9 cellular contexts compared by ENCODE assay signal in genomic region chr16:89973654-89974335, GRCh38. TPM values are rescaled to one million over a fixed set of nuclear protein-coding genes. Genes with fewer than 3 reads are reported as not detected.
DNase-seq lines count a peak whose midpoint lies in the region; ATAC-seq, FAIRE-seq and TF ChIP-seq lines count a peak whose summit lies in the region.
"Had no signal": no experiment of that assay in that cellular context is flagged by ENCODE, and none has a peak within 500 bp of the region (broad histone marks: within the 10 kb centered on the region; RNA-seq: fewer than 3 reads in every experiment).

No MANE protein-coding gene starts in this region.

- WGBS in A549 (ENCODE audit: missing lambda C conversion rate): 78% methylated on average over 13 of the region's 13 CpGs

- TF ChIP-seq EP300 in A549 (IDR thresholded peaks at IDR 0.05): no peak

- ATAC-seq in A549 (no peak), HG02678 (IDR thresholded peaks at IDR 0.05; ENCODE audit: unreplicated experiment) (no peak), GM19397 (IDR thresholded peaks at IDR 0.05; ENCODE audit: unreplicated experiment) (no peak)

- no peak for DNase-seq in A549 (ENCODE audit: low read depth in 1 of 2, low spot score in 1 of 2)
- no peak for DNase-seq in HFF-Myc (ENCODE audit: extremely low read depth, low read depth)
- no peak for DNase-seq in astrocyte of the spinal cord (ENCODE audit: low read depth, low spot score)
- no peak for DNase-seq in mesothelial cell of epicardium (ENCODE audit: low spot score in 2 of 2, unreplicated experiment in 2 of 2)
- DNase-seq in frontal cortex (ENCODE audit: low spot score in 2 of 2): no peak
- DNase-seq in hepatic stellate cell (ENCODE audit: low spot score): no peak
- DNase-seq: substantia nigra had no signal

- H3K27ac ChIP-seq in A549: peak overlapping the region; percentile 93 to 97; a peak in 5 of 6 replicates

- H3K9me3 ChIP-seq in A549: 0 out of 3 replicates have a peak, but pooled peaks cover 5% of the 10 kb centered on the region

- no peaks in the 10 kb centered on the region for H3K27me3 Mint-ChIP-seq in mesothelial cell of epicardium (ENCODE audit: low read depth)

- TF ChIP-seq RAD21 in A549 (conservative IDR thresholded peaks at IDR 0.05 in 1 of 2, IDR thresholded peaks at IDR 0.05 in 1 of 2): no peak

- FAIRE-seq in A549 (lab: Jason Lieb, UNC): no peak
- FAIRE-seq in frontal cortex (lab: Jason Lieb, UNC): no peak

- H3K4me1 Mint-ChIP-seq in mesothelial cell of epicardium: peaks cover 11% of the 10 kb centered on the region

- POLR2A ChIA-PET in A549 (lab: Yijun Ruan, JAX): interaction anchor here (0.7 to 1.7 kb wide), 2 partner anchors 52 to 75 kb away, joined by 3 read pairs; no protein-coding TSS in a partner anchor

- H3K4me2 ChIP-seq in A549: peak overlapping the region; percentile 91

- peaks cover 15% of the 10 kb centered on the region for H3K4me1 ChIP-seq in A549

- H3K4me3 ChIP-seq in A549: peak overlapping the region; percentile 79
- H3K4me3 ChIP-seq in HFF-Myc (replicated peaks; ENCODE audit: low read depth, low read length): peak overlapping the region; percentile 68
- H3K4me3 ChIP-seq in astrocyte of the spinal cord (ENCODE audit: low read depth, low read length): peak overlapping the region; percentile 96

- in situ Hi-C loops in astrocyte of the spinal cord (cut with HindIII; ENCODE audit: low sequenced_read_pairs): no loop called here

- no peak for TF ChIP-seq POLR2A in A549 (IDR thresholded peaks at IDR 0.05; ENCODE audit: low read length)

- peaks cover 14% of the 10 kb centered on the region for H3K36me3 Mint-ChIP-seq in mesothelial cell of epicardium

- peak overlapping the region; percentile 4 for H3K27ac Mint-ChIP-seq in mesothelial cell of epicardium

- CTCF ChIA-PET in A549 (lab: Yijun Ruan, JAX): interaction anchor here (0.9 to 2.0 kb wide), 6 partner anchors 10 to 75 kb away, joined by 3 to 7 read pairs (median 4); no protein-coding TSS in a partner anchor

- H3K9me3 Mint-ChIP-seq in mesothelial cell of epicardium: peaks cover 8% of the 10 kb centered on the region

- TF ChIP-seq CTCF in A549 (IDR thresholded peaks at IDR 0.05): no peak
- no peak for TF ChIP-seq CTCF in HFF-Myc (IDR thresholded peaks at IDR 0.05; ENCODE audit: low read depth, low read length, missing control alignments)
- no peak for TF ChIP-seq CTCF in astrocyte of the spinal cord (IDR thresholded peaks at IDR 0.05; ENCODE audit: low read depth, low read length)
- no peak for TF ChIP-seq CTCF in mesothelial cell of epicardium (IDR thresholded peaks at IDR 0.05; ENCODE audit: unreplicated experiment)

- H3K4me3 Mint-ChIP-seq in mesothelial cell of epicardium: peak overlapping the region; percentile 96

TF ChIP-seq in A549, 52 proteins besides CTCF, POLR2A, EP300 and RAD21:
- TF ChIP-seq E2F6 (IDR thresholded peaks at IDR 0.05; ENCODE audit: borderline replicate concordance, low read depth) (no peak), KDM1A (IDR thresholded peaks at IDR 0.05; ENCODE audit: low read depth) (no peak), NR3C1 (IDR thresholded peaks at IDR 0.05) (no peak), MAZ (IDR thresholded peaks at IDR 0.05; ENCODE audit: borderline replicate concordance, low read depth, low read length) (no peak), PHF8 (IDR thresholded peaks at IDR 0.05; ENCODE audit: borderline replicate concordance, low read depth) (no peak)
TF ChIP-seq in A549: peak in this region for 0.

RNA-seq across cellular contexts. Expression of gene DEF8, which starts 25.2 kb away (rescaled TPM):
- 63.6 and 69.4 TPM in 2 replicates for polyA plus RNA-seq in A549 (2011; rRNA removed)
- 154 and 175 TPM in 2 replicates for polyA plus RNA-seq in A549 (2012; cell fraction: cytosol; rRNA removed)
- 262 and 280 TPM in 2 replicates for polyA plus RNA-seq in A549 (2012; cell fraction: nucleus; rRNA removed)
- polyA plus RNA-seq in A549 (2017; fragmentation: RNase III; extraction: RNeasy Plus Mini Kit Qiagen cat#74134 plus additional on column Dnase treatment): 83.0 to 88.7 TPM (median 86.5 TPM) in 3 replicates
- polyA minus RNA-seq in A549 (2011; rRNA and poly(A)+ RNA removed): 38.2 and 39.0 TPM in 2 replicates
- 70.9 to 74.2 TPM (median 74.1 TPM) in 3 replicates for total RNA-seq in mesothelial cell of epicardium
- total RNA-seq in frontal cortex: 51.8 TPM

RNA-seq across cellular contexts. Expression of gene DBNDD1, which starts 45.5 kb away (rescaled TPM):
- polyA plus RNA-seq in A549 (2011; rRNA removed) (23.0 and 24.2 TPM in 2 replicates), A549 (2017; fragmentation: RNase III; extraction: RNeasy Plus Mini Kit Qiagen cat#74134 plus additional on column Dnase treatment) (39.9 to 44.7 TPM (median 43.8 TPM) in 3 replicates)
- polyA plus RNA-seq in A549 (2012; cell fraction: cytosol; rRNA removed): 42.2 and 63.0 TPM in 2 replicates
- 31.6 and 38.3 TPM in 2 replicates for polyA plus RNA-seq in A549 (2012; cell fraction: nucleus; rRNA removed)
- polyA minus RNA-seq in A549 (2011; rRNA and poly(A)+ RNA removed): 19.8 and 20.2 TPM in 2 replicates
- total RNA-seq in mesothelial cell of epicardium (10.2 to 11.5 TPM (median 10.7 TPM) in 3 replicates), frontal cortex (10.6 TPM)

RNA-seq across cellular contexts. Expression of gene TUBB3, which starts 50.7 kb away (rescaled TPM):
- polyA plus RNA-seq in A549 (2011; rRNA removed): 48.8 and 48.9 TPM in 2 replicates
- 289 and 332 TPM in 2 replicates for polyA plus RNA-seq in A549 (2012; cell fraction: cytosol; rRNA removed)
- 483 and 655 TPM in 2 replicates for polyA plus RNA-seq in A549 (2012; cell fraction: nucleus; rRNA removed)
- polyA plus RNA-seq in A549 (2017; fragmentation: RNase III; extraction: RNeasy Plus Mini Kit Qiagen cat#74134 plus additional on column Dnase treatment): 152 to 180 TPM (median 163 TPM) in 3 replicates
- 73.7 and 103 TPM in 2 replicates for polyA minus RNA-seq in A549 (2011; rRNA and poly(A)+ RNA removed)
- 24.5 to 26.4 TPM (median 24.7 TPM) in 3 replicates for total RNA-seq in mesothelial cell of epicardium
- 3,334 TPM for total RNA-seq in frontal cortex

RNA-seq across cellular contexts. Expression of gene MC1R, which starts 55.1 kb away (rescaled TPM):
- polyA plus RNA-seq in A549 (2011; rRNA removed) (7.4 and 8.0 TPM in 2 replicates), A549 (2017; fragmentation: RNase III; extraction: RNeasy Plus Mini Kit Qiagen cat#74134 plus additional on column Dnase treatment) (6.1 to 9.2 TPM (median 8.0 TPM) in 3 replicates)
- 8.8 and 9.5 TPM in 2 replicates for polyA plus RNA-seq in A549 (2012; cell fraction: cytosol; rRNA removed)
- polyA plus RNA-seq in A549 (2012; cell fraction: nucleus; rRNA removed): 44.8 and 58.2 TPM in 2 replicates
- polyA minus RNA-seq in A549 (2011; rRNA and poly(A)+ RNA removed): 8.0 and 10.7 TPM in 2 replicates
- total RNA-seq in mesothelial cell of epicardium (6.7 to 7.5 TPM (median 7.5 TPM) in 3 replicates), frontal cortex (3.3 TPM)

Comparison
In these comparisons a context has a peak if more than half of its experiments do, and no peak if none do; other contexts are left out.
1. RNA of gene TUBB3, which starts 50.7 kb away (total RNA-seq): 3,334 TPM in frontal cortex (single experiment); 24.5 to 26.4 TPM in mesothelial cell of epicardium; every median in the first group is over 100 times any median in the second.
2. Peak in every context shown above with its lines, with median percentiles within 50 percentile points of each other: H3K4me3 ChIP-seq.